12 cellular contexts compared by ENCODE assay signal in genomic region chr6:39314273-39314790, GRCh38. TPM values are rescaled to one million over a fixed set of nuclear protein-coding genes. Genes with fewer than 3 reads are reported as not detected.
A peak's percentile ranks its signal among the peaks of the same experiment; 100 is the strongest.
DNase-seq lines count a peak whose midpoint lies in the region; ATAC-seq, FAIRE-seq and TF ChIP-seq lines count a peak whose summit lies in the region.
"Had no signal": no experiment of that assay in that cellular context is flagged by ENCODE, and none has a peak within 500 bp of the region (broad histone marks: within the 10 kb centered on the region; RNA-seq: fewer than 3 reads in every experiment).

Gene KCNK17 (minus strand): TSS chr6:39314419. CDS start chr6:39314320, 99 bp downstream.

- no peaks in the 10 kb centered on the region for H3K9me3 ChIP-seq in HUES48 (ENCODE audit: control insufficient read depth, insufficient read depth, low read length)
- H3K9me3 ChIP-seq in esophagus (ENCODE audit: control insufficient read depth in 2 of 2, insufficient read depth in 1 of 2, low read depth in 1 of 2, low read length in 1 of 2) = peaks cover 0 to 6% of the 10 kb centered on the region in 2 donors
- H3K9me3 ChIP-seq in pancreas = no peaks in the 10 kb centered on the region

- H3K4me3 ChIP-seq in HUES48 (ENCODE audit: low read depth, low read length) (peak within 1 kb of the TSS; percentile 64), esophagus (ENCODE audit: low read depth in 1 of 2, low read length in 2 of 2) (peak within 1 kb of the TSS; percentile 8 to 26), pancreas (peak within 1 kb of the TSS in 3 of 4 donors; percentile 1 to 41 (median 8))

- H3K9ac ChIP-seq in HUES48 (ENCODE audit: low read depth, low read length) = peak within 1 kb of the TSS; percentile 20; the same call in 1 of the 2 replicates

- H3K27ac ChIP-seq in HUES48 (ENCODE audit: low read depth, low read length) (no peak within 1 kb of the TSS), esophagus (ENCODE audit: low read depth in 2 of 2, low read length in 1 of 2) (no peak within 1 kb of the TSS), pancreas (no peak within 1 kb of the TSS)

- H3K4me1 ChIP-seq in HUES48 (ENCODE audit: control insufficient read depth, insufficient read depth, low read length) (no peaks in the 10 kb centered on the region), esophagus (ENCODE audit: control insufficient read depth in 2 of 2, insufficient read depth in 2 of 2, low read length in 1 of 2) (peaks cover 6 to 9% of the 10 kb centered on the region in 2 donors), pancreas (peaks cover 0 to 3% (median 0%) of the 10 kb centered on the region in 3 donors)

- DNase-seq in CMK (ENCODE audit: low read depth) (peak; percentile 92), pancreas (peak in 1 of 6 donors; percentile 74), hepatic stellate cell (ENCODE audit: low spot score) (no peak), NCI-H1417 treated with DMSO at 0.1 percent for 48 hours (lab: John Stamatoyannopoulos, UW) (no peak)
- DNase-seq: IMR-90, NCI-H774, nucleus accumbens had no signal

- H3K36me3 ChIP-seq in HUES48 (ENCODE audit: control insufficient read depth, insufficient read depth, low read length) (no peaks in the 10 kb centered on the region), esophagus (ENCODE audit: control insufficient read depth in 2 of 2, insufficient read depth in 2 of 2, low read length in 1 of 2) (no peaks in the 10 kb centered on the region), pancreas (no peaks in the 10 kb centered on the region)

- FAIRE-seq in pancreas (lab: Jason Lieb, UNC) = no peak
- FAIRE-seq: G401.6, TTC549 had no signal

- no peak for TF ChIP-seq CTCF in pancreas (IDR thresholded peaks at IDR 0.05)

- H3K27me3 ChIP-seq in HUES48 (ENCODE audit: control insufficient read depth, insufficient read depth, low read length) (peaks cover 55% of the 10 kb centered on the region), esophagus (ENCODE audit: control insufficient read depth in 1 of 2, insufficient read depth in 2 of 2, low read length in 2 of 2) (peaks cover 3 to 15% of the 10 kb centered on the region in 2 donors), pancreas (no peaks in the 10 kb centered on the region)

- ATAC-seq in pancreas = peak in 1 of 4 donors; percentile 46
- no peak for ATAC-seq in HG02610 (IDR thresholded peaks at IDR 0.05; ENCODE audit: unreplicated experiment)

- 15 to 23% methylated on average over 22 to 28 of the region's 28 CpGs for WGBS in esophagus, 2 donors
- 21 to 29% methylated on average over 27 to 28 of the region's 28 CpGs for WGBS in pancreas, 2 donors

- intact Hi-C loops in pancreas (cut with DNase I) = loop anchor here in 2 of 3 donors (5.0 to 10.0 kb wide), 3 partner anchors 340 to 442 kb away; no protein-coding TSS in a partner anchor

RNA-seq across cellular contexts. Expression of gene KCNK17, which starts in this region (rescaled TPM):
- polyA plus RNA-seq in esophagus = under 1 TPM; 0.24 to 0.65 TPM
- total RNA-seq in pancreas = 1 to 10 TPM in 4 of 6 donors, under 1 TPM in 2; 0.84 to 2.6 (median 1.0) TPM
- polyA plus RNA-seq in pancreas = 10 to 100 TPM in 1 of 2 donors, 1 to 10 TPM in 1; 3.7 to 44.0 TPM
- total RNA-seq: IMR-90 had no signal
- polyA plus RNA-seq: IMR-90 had no signal

Comparison
In these comparisons a context has a peak if more than half of its experiments do, and no peak if none do; other contexts are left out.
1. H3K4me3 ChIP-seq: peak in every context shown above with its lines; median percentile 64 in HUES48; 17 in esophagus; 8 in pancreas.